1 cellular context compared by ENCODE assay signal in the genomic region with DNA sequence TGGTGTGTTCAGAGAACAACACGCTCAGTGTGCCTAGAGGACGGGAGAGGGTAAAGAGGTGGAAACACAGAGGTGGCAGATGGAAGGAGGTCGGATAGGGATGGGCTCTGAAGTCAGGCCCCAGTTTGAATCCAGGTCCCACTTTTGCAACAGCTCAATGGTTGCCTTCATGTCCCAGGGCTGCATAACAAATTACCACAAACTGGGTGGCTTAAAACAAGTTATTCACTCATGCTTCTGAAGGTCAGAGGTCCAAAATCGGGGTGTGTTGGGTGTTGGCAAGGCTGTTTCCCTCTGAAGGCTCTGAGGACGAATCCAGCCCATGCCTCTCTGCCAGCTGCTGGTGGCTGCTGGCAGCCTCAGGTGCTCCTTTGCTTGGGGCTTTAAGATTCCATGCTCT.
TF ChIP-seq lines count a peak whose summit lies in the region.

No MANE protein-coding gene starts in this region.

TF ChIP-seq in WTC11, 78 proteins besides CTCF, POLR2A, EP300 and RAD21 (continued from another document):
- TF ChIP-seq, protein P1, sequence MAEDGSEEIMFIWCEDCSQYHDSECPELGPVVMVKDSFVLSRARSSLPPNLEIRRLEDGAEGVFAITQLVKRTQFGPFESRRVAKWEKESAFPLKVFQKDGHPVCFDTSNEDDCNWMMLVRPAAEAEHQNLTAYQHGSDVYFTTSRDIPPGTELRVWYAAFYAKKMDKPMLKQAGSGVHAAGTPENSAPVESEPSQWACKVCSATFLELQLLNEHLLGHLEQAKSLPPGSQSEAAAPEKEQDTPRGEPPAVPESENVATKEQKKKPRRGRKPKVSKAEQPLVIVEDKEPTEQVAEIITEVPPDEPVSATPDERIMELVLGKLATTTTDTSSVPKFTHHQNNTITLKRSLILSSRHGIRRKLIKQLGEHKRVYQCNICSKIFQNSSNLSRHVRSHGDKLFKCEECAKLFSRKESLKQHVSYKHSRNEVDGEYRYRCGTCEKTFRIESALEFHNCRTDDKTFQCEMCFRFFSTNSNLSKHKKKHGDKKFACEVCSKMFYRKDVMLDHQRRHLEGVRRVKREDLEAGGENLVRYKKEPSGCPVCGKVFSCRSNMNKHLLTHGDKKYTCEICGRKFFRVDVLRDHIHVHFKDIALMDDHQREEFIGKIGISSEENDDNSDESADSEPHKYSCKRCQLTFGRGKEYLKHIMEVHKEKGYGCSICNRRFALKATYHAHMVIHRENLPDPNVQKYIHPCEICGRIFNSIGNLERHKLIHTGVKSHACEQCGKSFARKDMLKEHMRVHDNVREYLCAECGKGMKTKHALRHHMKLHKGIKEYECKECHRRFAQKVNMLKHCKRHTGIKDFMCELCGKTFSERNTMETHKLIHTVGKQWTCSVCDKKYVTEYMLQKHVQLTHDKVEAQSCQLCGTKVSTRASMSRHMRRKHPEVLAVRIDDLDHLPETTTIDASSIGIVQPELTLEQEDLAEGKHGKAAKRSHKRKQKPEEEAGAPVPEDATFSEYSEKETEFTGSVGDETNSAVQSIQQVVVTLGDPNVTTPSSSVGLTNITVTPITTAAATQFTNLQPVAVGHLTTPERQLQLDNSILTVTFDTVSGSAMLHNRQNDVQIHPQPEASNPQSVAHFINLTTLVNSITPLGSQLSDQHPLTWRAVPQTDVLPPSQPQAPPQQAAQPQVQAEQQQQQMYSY (CRISPR knock-in tag; IDR thresholded peaks at IDR 0.05), result peak; percentile 80
